12 cellular contexts compared by ENCODE assay signal in genomic region chr12:3134526-3135135, GRCh38. TPM values are rescaled to one million over a fixed set of nuclear protein-coding genes. Genes with fewer than 3 reads are reported as not detected.
A peak's percentile ranks its signal among the peaks of the same experiment; 100 is the strongest.
DNase-seq lines count a peak whose midpoint lies in the region; ATAC-seq and TF ChIP-seq lines count a peak whose summit lies in the region.
"Had no signal": no experiment of that assay in that cellular context is flagged by ENCODE, and none has a peak within 500 bp of the region (broad histone marks: within the 10 kb centered on the region; RNA-seq: fewer than 3 reads in every experiment).

No MANE protein-coding gene starts in this region.

- H3K9me3 ChIP-seq in left ventricle myocardium inferior (replicated peaks) (no peaks in the 10 kb centered on the region), spleen (no peaks in the 10 kb centered on the region), Peyer's patch (no peaks in the 10 kb centered on the region)
- H3K9me3 ChIP-seq: Caco-2 had no signal

- no peaks in the 10 kb centered on the region for H3K36me3 Mint-ChIP-seq in chondrocyte (ENCODE audit: low read depth)
- no peaks in the 10 kb centered on the region for H3K36me3 Mint-ChIP-seq in neural crest cell (ENCODE audit: low read depth)
- no peaks in the 10 kb centered on the region for H3K36me3 Mint-ChIP-seq in activated T-helper 1 cell treated with anti-CD3 and anti-CD28 coated beads, Interleukin-12 subunit alpha, Interleukin-12 subunit beta, Interleukin-2, Interleukin-4 antibody, amounts not matched to agents 30 ng/mL and 10 ng/mL and 1 ng/mL, durations not matched to agents 14 hours and 24 hours and 36 hours (ENCODE audit: low read depth)
- H3K36me3 Mint-ChIP-seq: CD8-positive, alpha-beta memory T cell had no signal

- DNase-seq in left ventricle myocardium inferior = no peak
- no peak for DNase-seq in left ventricle myocardium superior
- peak; percentile 68 for DNase-seq in chondrocyte (ENCODE audit: low spot score)
- no peak for DNase-seq in neural crest cell (ENCODE audit: low read depth, low spot score)
- peak; percentile 52 for DNase-seq in spleen
- no peak for DNase-seq in activated T-helper 1 cell treated with anti-CD3 and anti-CD28 coated beads, Interleukin-12 subunit alpha, Interleukin-12 subunit beta, Interleukin-2, Interleukin-4 antibody, amounts not matched to agents 30 ng/mL and 10 ng/mL and 1 ng/mL, durations not matched to agents 14 hours and 24 hours and 36 hours (ENCODE audit: low spot score)
- DNase-seq in Peyer's patch = no peak
- no peak for DNase-seq in DMS153 (lab: John Stamatoyannopoulos, UW)
- DNase-seq: GF-D8 had no signal

- H3K4me1 ChIP-seq in left ventricle myocardium inferior (peaks cover 100% of the 10 kb centered on the region), spleen (peaks cover 11 to 97% (median 55%) of the 10 kb centered on the region in 6 donors), Peyer's patch (peaks cover 0 to 12% (median 0%) of the 10 kb centered on the region in 4 donors)
- H3K4me1 ChIP-seq: Caco-2 had no signal

- H3K27me3 Mint-ChIP-seq in chondrocyte (ENCODE audit: low read depth) (no peaks in the 10 kb centered on the region), neural crest cell (ENCODE audit: low read depth) (no peaks in the 10 kb centered on the region)
- H3K27me3 Mint-ChIP-seq in activated T-helper 1 cell treated with anti-CD3 and anti-CD28 coated beads, Interleukin-12 subunit alpha, Interleukin-12 subunit beta, Interleukin-2, Interleukin-4 antibody, amounts not matched to agents 30 ng/mL and 10 ng/mL and 1 ng/mL, durations not matched to agents 14 hours and 24 hours and 36 hours (ENCODE audit: insufficient read depth) = peaks cover 26% of the 10 kb centered on the region

- H3K4me3 Mint-ChIP-seq in chondrocyte (ENCODE audit: unreplicated experiment) (no peak overlapping the region), neural crest cell (no peak overlapping the region)
- no peak overlapping the region for H3K4me3 Mint-ChIP-seq in activated T-helper 1 cell treated with anti-CD3 and anti-CD28 coated beads, Interleukin-12 subunit alpha, Interleukin-12 subunit beta, Interleukin-2, Interleukin-4 antibody, amounts not matched to agents 30 ng/mL and 10 ng/mL and 1 ng/mL, durations not matched to agents 14 hours and 24 hours and 36 hours
- H3K4me3 Mint-ChIP-seq: CD8-positive, alpha-beta memory T cell had no signal

- H3K4me3 ChIP-seq in left ventricle myocardium inferior (no peak overlapping the region), spleen (no peak overlapping the region), Peyer's patch (no peak overlapping the region)

- TF ChIP-seq POLR2A in spleen (IDR thresholded peaks at IDR 0.05) (no peak), Peyer's patch (IDR thresholded peaks at IDR 0.05) (no peak)

- H3K9me3 Mint-ChIP-seq in chondrocyte (ENCODE audit: low read depth) (no peaks in the 10 kb centered on the region), neural crest cell (no peaks in the 10 kb centered on the region)
- no peaks in the 10 kb centered on the region for H3K9me3 Mint-ChIP-seq in activated T-helper 1 cell treated with anti-CD3 and anti-CD28 coated beads, Interleukin-12 subunit alpha, Interleukin-12 subunit beta, Interleukin-2, Interleukin-4 antibody, amounts not matched to agents 30 ng/mL and 10 ng/mL and 1 ng/mL, durations not matched to agents 14 hours and 24 hours and 36 hours
- H3K9me3 Mint-ChIP-seq: CD8-positive, alpha-beta memory T cell had no signal

- H3K27ac ChIP-seq in left ventricle myocardium inferior (replicated peaks) (peak overlapping the region; percentile 87), spleen (no peak overlapping the region), Peyer's patch (no peak overlapping the region)
- H3K27ac ChIP-seq: 22Rv1 had no signal

- ATAC-seq in left ventricle myocardium superior = no peak

- intact Hi-C loops in left ventricle myocardium inferior (cut with micrococcal nuclease) (loop anchor here (5.0 kb wide), 1 partner anchor 138 kb away; no protein-coding TSS in a partner anchor), left ventricle myocardium superior (cut with micrococcal nuclease) (loop anchor here (5.0 kb wide), 1 partner anchor 143 kb away; no protein-coding TSS in a partner anchor), spleen (cut with DNase I; ENCODE audit: low total_unique reads) (loop anchor here (5.0 kb wide), 1 partner anchor 143 kb away; no protein-coding TSS in a partner anchor)
- intact Hi-C loops in activated T-helper 1 cell treated with anti-CD3 and anti-CD28 coated beads, Interleukin-12 subunit alpha, Interleukin-12 subunit beta, Interleukin-2, Interleukin-4 antibody, amounts not matched to agents 30 ng/mL and 10 ng/mL and 1 ng/mL, durations not matched to agents 14 hours and 24 hours and 36 hours (cut with micrococcal nuclease) = loop anchor here (1.0 kb wide), 2 partner anchors 69 to 670 kb away; no protein-coding TSS in a partner anchor

- TF ChIP-seq CTCF in left ventricle myocardium inferior (IDR thresholded peaks at IDR 0.05; ENCODE audit: borderline replicate concordance) (no peak), chondrocyte (IDR thresholded peaks at IDR 0.05) (no peak), neural crest cell (conservative IDR thresholded peaks at IDR 0.05) (no peak), spleen (IDR thresholded peaks at IDR 0.05 in 8 of 11, conservative IDR thresholded peaks at IDR 0.05 in 3 of 11) (no peak), Peyer's patch (IDR thresholded peaks at IDR 0.05) (no peak)

- H3K27ac Mint-ChIP-seq in chondrocyte (ENCODE audit: unreplicated experiment) (no peak overlapping the region), neural crest cell (ENCODE audit: unreplicated experiment) (peak overlapping the region; percentile 52)
- no peak overlapping the region for H3K27ac Mint-ChIP-seq in activated T-helper 1 cell treated with anti-CD3 and anti-CD28 coated beads, Interleukin-12 subunit alpha, Interleukin-12 subunit beta, Interleukin-2, Interleukin-4 antibody, amounts not matched to agents 30 ng/mL and 10 ng/mL and 1 ng/mL, durations not matched to agents 14 hours and 24 hours and 36 hours
- H3K27ac Mint-ChIP-seq: CD8-positive, alpha-beta memory T cell had no signal

- H3K27me3 ChIP-seq in left ventricle myocardium inferior (ENCODE audit: low read depth) (no peaks in the 10 kb centered on the region), spleen (replicated peaks in 1 of 7) (peaks cover 0 to 68% (median 0%) of the 10 kb centered on the region in 7 donors), Peyer's patch (no peaks in the 10 kb centered on the region)

- H3K36me3 ChIP-seq in left ventricle myocardium inferior (no peaks in the 10 kb centered on the region), spleen (no peaks in the 10 kb centered on the region), Peyer's patch (no peaks in the 10 kb centered on the region)

- H3K4me1 Mint-ChIP-seq in chondrocyte (ENCODE audit: low read depth) (peaks cover 79% of the 10 kb centered on the region), neural crest cell (peaks cover 29% of the 10 kb centered on the region)
- peaks cover 9% of the 10 kb centered on the region for H3K4me1 Mint-ChIP-seq in activated T-helper 1 cell treated with anti-CD3 and anti-CD28 coated beads, Interleukin-12 subunit alpha, Interleukin-12 subunit beta, Interleukin-2, Interleukin-4 antibody, amounts not matched to agents 30 ng/mL and 10 ng/mL and 1 ng/mL, durations not matched to agents 14 hours and 24 hours and 36 hours (ENCODE audit: low read depth)

- WGBS in spleen, 5 donors = 80 to 93% (median 86%) methylated on average over 13 of the region's 13 CpGs

RNA-seq across cellular contexts. Expression of gene TSPAN9, which starts 57.5 kb away (rescaled TPM):
- total RNA-seq in left ventricle myocardium inferior = 305 TPM
- 159 TPM for total RNA-seq in left ventricle myocardium superior
- 50.4 to 98.1 TPM (median 54.4 TPM) in 3 replicates for total RNA-seq in chondrocyte
- total RNA-seq in neural crest cell = 22.8 and 23.8 TPM in 2 replicates
- 10 to 100 TPM; 22.7 to 51.1 (median 37.0) TPM for total RNA-seq in spleen
- 10 to 100 TPM in 1 of 3 donors, 1 to 10 TPM in 2; 3.6 to 13.5 (median 4.7) TPM for polyA plus RNA-seq in spleen
- 0.44 and 0.47 TPM in 2 replicates for total RNA-seq in activated T-helper 1 cell treated with anti-CD3 and anti-CD28 coated beads, Interleukin-12 subunit alpha, Interleukin-12 subunit beta, Interleukin-2, Interleukin-4 antibody, amounts not matched to agents 30 ng/mL and 10 ng/mL and 1 ng/mL, durations not matched to agents 14 hours and 24 hours and 36 hours
- total RNA-seq in Peyer's patch = 10 to 100 TPM in 3 of 4 donors, 1 to 10 TPM in 1; 7.5 to 23.9 (median 11.8) TPM
- polyA plus RNA-seq: CD8-positive, alpha-beta memory T cell had no signal

Comparison
In these comparisons a context has a peak if more than half of its experiments do, and no peak if none do; other contexts are left out.
1. DNase-seq: peak in chondrocyte (single experiment) and spleen (single experiment); none in left ventricle myocardium inferior (single experiment), left ventricle myocardium superior (single experiment), neural crest cell (single experiment), activated T-helper 1 cell treated with anti-CD3 and anti-CD28 coated beads, Interleukin-12 subunit alpha, Interleukin-12 subunit beta, Interleukin-2, Interleukin-4 antibody, amounts not matched to agents 30 ng/mL and 10 ng/mL and 1 ng/mL, durations not matched to agents 14 hours and 24 hours and 36 hours (single experiment), Peyer's patch (0 of 3) and DMS153 (single experiment).